In genomic region chr1:220880367-220880680, GRCh38 we compare ENCODE assay signal across 1 cellular context.
TF ChIP-seq lines count a peak whose summit lies in the region.

No MANE protein-coding gene starts in this region.

TF ChIP-seq in HCT116, 20 proteins besides CTCF, POLR2A, EP300 and RAD21 (continued from another document):
- TF ChIP-seq REST (IDR thresholded peaks at IDR 0.05; ENCODE audit: low read depth) (no peak), EGR1 (IDR thresholded peaks at IDR 0.05; ENCODE audit: low read depth) (0 out of 2 replicates have a peak, but pooled peaks have one; percentile 12), EZH2 (IDR thresholded peaks at IDR 0.05) (no peak), TCF7L2 (IDR thresholded peaks at IDR 0.05; ENCODE audit: borderline replicate concordance, extremely low read depth, insufficient read depth, insufficient read length) (no peak)
